20 cellular contexts compared by ENCODE assay signal in the genomic region with DNA sequence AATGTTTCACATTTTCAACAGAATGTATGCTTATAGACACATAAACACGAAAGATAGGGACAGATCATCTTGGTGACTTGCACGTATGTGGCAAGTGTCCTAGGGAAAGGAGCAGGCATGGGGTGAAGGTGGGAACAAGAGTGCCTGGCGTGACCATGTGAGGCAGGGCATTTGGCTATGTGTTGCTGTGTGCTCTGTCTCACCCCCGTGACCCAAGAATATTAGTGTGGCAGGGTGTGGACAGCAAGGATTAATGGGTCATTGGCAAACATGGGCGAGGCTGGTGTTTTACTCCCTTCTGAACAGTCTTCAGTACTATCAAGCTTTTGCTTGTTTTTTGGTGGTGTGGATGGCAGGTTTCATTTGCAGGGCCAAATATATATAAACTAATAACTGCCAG. TPM values are rescaled to one million over a fixed set of nuclear protein-coding genes. Genes with fewer than 3 reads are reported as not detected.
DNase-seq lines count a peak whose midpoint lies in the region; ATAC-seq and TF ChIP-seq lines count a peak whose summit lies in the region.
"Had no signal": no experiment of that assay in that cellular context is flagged by ENCODE, and none has a peak within 500 bp of the region (broad histone marks: within the 10 kb centered on the region; RNA-seq: fewer than 3 reads in every experiment).

No MANE protein-coding gene starts in this region.

- peak overlapping the region; percentile 13 for H3K4me3 Mint-ChIP-seq in T-helper 1 cell treated with Interleukin-12 subunit alpha and Interleukin-12 subunit beta and Interleukin-4 antibody, amounts not matched to agents 30 μg/mL and 1 μg/mL, for 36 hours
- H3K4me3 Mint-ChIP-seq in activated B cell treated with CpG ODN at 0.5 μM for 24 hours (peak overlapping the region; percentile 50), immature natural killer cell (peak overlapping the region in 1 of 5 donors; percentile 0)
- H3K4me3 Mint-ChIP-seq in stimulated activated naive B cell treated with anti-CD40 and anti-IgM and Interleukin-4, amounts not matched to agents 10 μg/mL and 1 μg/mL and 100 μg/mL, for 72 hours, result peak overlapping the region; percentile 18 to 25

- H3K4me1 Mint-ChIP-seq in T-helper 1 cell treated with Interleukin-12 subunit alpha and Interleukin-12 subunit beta and Interleukin-4 antibody, amounts not matched to agents 30 μg/mL and 1 μg/mL, for 36 hours (ENCODE audit: low read depth), result peaks cover 21% of the 10 kb centered on the region
- peaks cover 49% of the 10 kb centered on the region for H3K4me1 Mint-ChIP-seq in activated B cell treated with CpG ODN at 0.5 μM for 24 hours
- H3K4me1 Mint-ChIP-seq in stimulated activated naive B cell treated with anti-CD40 and anti-IgM and Interleukin-4, amounts not matched to agents 10 μg/mL and 1 μg/mL and 100 μg/mL, for 72 hours, result peaks cover 47 to 78% of the 10 kb centered on the region in 2 donors
- H3K4me1 Mint-ChIP-seq in immature natural killer cell, result peaks cover 14 to 27% of the 10 kb centered on the region in 2 donors

- peaks cover 4 to 6% of the 10 kb centered on the region in 2 donors for H3K27me3 ChIP-seq in mucosa of rectum (ENCODE audit: control insufficient read depth in 2 of 2, insufficient read depth in 2 of 2, low read length in 2 of 2)
- no peaks in the 10 kb centered on the region for H3K27me3 ChIP-seq in ascending aorta
- H3K27me3 ChIP-seq: gastrocnemius medialis had no signal

- no peaks in the 10 kb centered on the region for H3K36me3 ChIP-seq in mucosa of rectum (ENCODE audit: control insufficient read depth in 2 of 2, insufficient read depth in 2 of 2, low read length in 2 of 2)
- H3K36me3 ChIP-seq in ascending aorta, result no peaks in the 10 kb centered on the region
- H3K36me3 ChIP-seq: gastrocnemius medialis had no signal

- TF ChIP-seq CTCF in activated B cell treated with CpG ODN at 0.5 μM for 24 hours (IDR thresholded peaks at IDR 0.05), result no peak
- TF ChIP-seq CTCF in ascending aorta (IDR thresholded peaks at IDR 0.05), result no peak

- H3K27me3 Mint-ChIP-seq in T-helper 1 cell treated with Interleukin-12 subunit alpha and Interleukin-12 subunit beta and Interleukin-4 antibody, amounts not matched to agents 30 μg/mL and 1 μg/mL, for 36 hours (ENCODE audit: low read depth), result peaks cover 38% of the 10 kb centered on the region
- no peaks in the 10 kb centered on the region for H3K27me3 Mint-ChIP-seq in activated B cell treated with CpG ODN at 0.5 μM for 24 hours
- peaks cover 8 to 9% of the 10 kb centered on the region in 2 donors for H3K27me3 Mint-ChIP-seq in stimulated activated naive B cell treated with anti-CD40 and anti-IgM and Interleukin-4, amounts not matched to agents 10 μg/mL and 1 μg/mL and 100 μg/mL, for 72 hours
- H3K27me3 Mint-ChIP-seq in immature natural killer cell (ENCODE audit: low read depth in 3 of 3), result peaks cover 14 to 23% (median 23%) of the 10 kb centered on the region in 3 donors

- peak overlapping the region; percentile 92 to 96 for H3K27ac ChIP-seq in mucosa of rectum (ENCODE audit: low read depth in 2 of 2, low read length in 2 of 2)
- no peak overlapping the region for H3K27ac ChIP-seq in ascending aorta
- H3K27ac ChIP-seq: gastrocnemius medialis had no signal

- ATAC-seq in activated B cell treated with CpG ODN at 0.5 μM for 24 hours (ENCODE audit: low read depth) (no peak), HG02571 (IDR thresholded peaks at IDR 0.05; ENCODE audit: unreplicated experiment) (no peak)
- no peak for ATAC-seq in stimulated activated naive B cell treated with anti-CD40 and anti-IgM and Interleukin-4, amounts not matched to agents 10 μg/mL and 1 μg/mL and 100 μg/mL, for 72 hours (replicated peaks)

- H3K9me3 ChIP-seq in mucosa of rectum (ENCODE audit: control insufficient read depth in 2 of 2, low read length in 2 of 2), result no peaks in the 10 kb centered on the region
- no peaks in the 10 kb centered on the region for H3K9me3 ChIP-seq in ascending aorta
- H3K9me3 ChIP-seq: gastrocnemius medialis had no signal

- no peak overlapping the region for H3K27ac Mint-ChIP-seq in T-helper 1 cell treated with Interleukin-12 subunit alpha and Interleukin-12 subunit beta and Interleukin-4 antibody, amounts not matched to agents 30 μg/mL and 1 μg/mL, for 36 hours
- H3K27ac Mint-ChIP-seq in activated B cell treated with CpG ODN at 0.5 μM for 24 hours (peak overlapping the region; percentile 35), immature natural killer cell (no peak overlapping the region)
- no peak overlapping the region for H3K27ac Mint-ChIP-seq in stimulated activated naive B cell treated with anti-CD40 and anti-IgM and Interleukin-4, amounts not matched to agents 10 μg/mL and 1 μg/mL and 100 μg/mL, for 72 hours
- H3K27ac Mint-ChIP-seq: activated naive CD4-positive, alpha-beta T cell treated with anti-CD3 and anti-CD28 coated beads for 36 hours had no signal

- DNase-seq in T-helper 1 cell (no peak), activated B cell treated with CpG ODN at 0.5 μM for 24 hours (no peak), immature natural killer cell (no peak), ascending aorta (ENCODE audit: low spot score in 2 of 2) (no peak)
- DNase-seq in stimulated activated naive B cell treated with anti-CD40 and anti-IgM and Interleukin-4, amounts not matched to agents 10 μg/mL and 1 μg/mL and 100 μg/mL, for 72 hours, result no peak
- DNase-seq: activated CD4-positive, CD25-positive, alpha-beta regulatory T cell treated with anti-CD3 and anti-CD28 coated beads, Interleukin-2, amount 50 U/mL, for 72 hours; gastrocnemius medialis; Kasumi-1; NCI-H2107; stimulated activated CD4-positive, alpha-beta T cell treated with anti-CD3 and anti-CD28 coated beads, Interleukin-4, amount 100 ng/mL, for 24 hours; T1000 had no signal

- H3K9ac ChIP-seq in mucosa of rectum (ENCODE audit: low read depth in 1 of 2, low read length in 2 of 2), result peak overlapping the region; percentile 44 to 89

- H3K36me3 Mint-ChIP-seq in T-helper 1 cell treated with Interleukin-12 subunit alpha and Interleukin-12 subunit beta and Interleukin-4 antibody, amounts not matched to agents 30 μg/mL and 1 μg/mL, for 36 hours (ENCODE audit: low read depth), result no peaks in the 10 kb centered on the region
- H3K36me3 Mint-ChIP-seq in activated B cell treated with CpG ODN at 0.5 μM for 24 hours (ENCODE audit: low read depth) (no peaks in the 10 kb centered on the region), immature natural killer cell (no peaks in the 10 kb centered on the region)
- H3K36me3 Mint-ChIP-seq in stimulated activated naive B cell treated with anti-CD40 and anti-IgM and Interleukin-4, amounts not matched to agents 10 μg/mL and 1 μg/mL and 100 μg/mL, for 72 hours, result peaks cover 0 to 6% of the 10 kb centered on the region in 2 donors

- H3K4me3 ChIP-seq in mucosa of rectum (ENCODE audit: low read length in 2 of 2) (peak overlapping the region in 1 of 2 donors; percentile 22), ascending aorta (no peak overlapping the region)

- CTCF ChIA-PET in activated B cell treated with CpG ODN at 0.5 μM for 24 hours (lab: Charles Lee), result no interaction called here

- H3K9me3 Mint-ChIP-seq in T-helper 1 cell treated with Interleukin-12 subunit alpha and Interleukin-12 subunit beta and Interleukin-4 antibody, amounts not matched to agents 30 μg/mL and 1 μg/mL, for 36 hours, result peaks cover 4% of the 10 kb centered on the region
- H3K9me3 Mint-ChIP-seq in activated B cell treated with CpG ODN at 0.5 μM for 24 hours (no peaks in the 10 kb centered on the region), immature natural killer cell (no peaks in the 10 kb centered on the region)
- H3K9me3 Mint-ChIP-seq in stimulated activated naive B cell treated with anti-CD40 and anti-IgM and Interleukin-4, amounts not matched to agents 10 μg/mL and 1 μg/mL and 100 μg/mL, for 72 hours, result no peaks in the 10 kb centered on the region
- H3K9me3 Mint-ChIP-seq: activated naive CD4-positive, alpha-beta T cell treated with anti-CD3 and anti-CD28 coated beads for 36 hours had no signal

- H3K4me1 ChIP-seq in mucosa of rectum (ENCODE audit: control insufficient read depth in 2 of 2, insufficient read depth in 2 of 2, low read length in 2 of 2) (peaks cover 26 to 44% of the 10 kb centered on the region in 2 donors), ascending aorta (peaks cover 0 to 10% of the 10 kb centered on the region in 2 donors)

- POLR2A ChIA-PET in activated B cell treated with CpG ODN at 0.5 μM for 24 hours (lab: Charles Lee), result no interaction called here

- intact Hi-C loops in activated B cell treated with CpG ODN at 0.5 μM for 24 hours (cut with micrococcal nuclease) (loop anchor here (2.0 to 5.0 kb wide), 3 partner anchors 177 to 1057 kb away; a partner anchor contains a TSS), ascending aorta (cut with DNase I) (no loop called here)

RNA-seq across cellular contexts. Expression of a gene that starts 1.3 kb away (rescaled TPM):
- total RNA-seq in activated B cell treated with CpG ODN at 0.5 μM for 24 hours, result not detected in 2 replicates
- polyA plus RNA-seq in immature natural killer cell, result not detected
- not detected for total RNA-seq in ascending aorta
- total RNA-seq: A172, epithelial cell of proximal tubule, gastrocnemius medialis, SK-MEL-5, smooth muscle cell had no signal
- polyA plus RNA-seq: BJ, smooth muscle cell had no signal

Comparison
In these comparisons a context has a peak if more than half of its experiments do, and no peak if none do; other contexts are left out.
1. H3K27ac ChIP-seq: peak in mucosa of rectum (2 of 2); none in ascending aorta (0 of 2).